In genomic region chr1:17709981-17710380, GRCh38 we compare ENCODE assay signal across 39 cellular contexts. TPM values are rescaled to one million over a fixed set of nuclear protein-coding genes. Genes with fewer than 3 reads are reported as not detected.
"Had no signal": no experiment of that assay in that cellular context is flagged by ENCODE, and none has a peak within 500 bp of the region (broad histone marks: within the 10 kb centered on the region; RNA-seq: fewer than 3 reads in every experiment).

No MANE protein-coding gene starts in this region.

- H3K36me3 ChIP-seq: adrenal gland, ascending aorta, brain microvascular endothelial cell, breast epithelium, cardiac muscle cell had no signal

- H3K4me1 ChIP-seq: adrenal gland, ascending aorta, body of pancreas, breast epithelium had no signal

- H3K9me3 ChIP-seq: adrenal gland, ascending aorta, body of pancreas had no signal

- H3K27ac ChIP-seq: adrenal gland, ascending aorta, body of pancreas, brain microvascular endothelial cell, breast epithelium, cardiac muscle cell had no signal

- H3K4me3 ChIP-seq: adrenal gland, ascending aorta, body of pancreas, breast epithelium, cardiac muscle cell had no signal

- FAIRE-seq: astrocyte had no signal

- DNase-seq: activated effector memory CD4-positive, alpha-beta T cell treated with anti-CD3 and anti-CD28 coated beads, Interleukin-2, amount 50 U/mL, for 16 hours; activated effector memory CD4-positive, alpha-beta T cell treated with Interleukin-2 at 50 U/mL for 16 hours; activated gamma-delta T cell; activated gamma-delta T cell treated with Interleukin-2 at 50 U/mL for 16 hours; activated naive CD4-positive, alpha-beta T cell; activated naive CD4-positive, alpha-beta T cell treated with anti-CD3 and anti-CD28 coated beads for 36 hours; activated naive CD4-positive, alpha-beta T cell treated with anti-CD3 and anti-CD28 coated beads, Interleukin-2, amount 10 ng/mL, durations not matched to agents 7 days and 5 days; activated naive CD4-positive, alpha-beta T cell treated with anti-CD3 and anti-CD28 coated beads, Interleukin-2, amount 50 U/mL, for 16 hours; activated naive CD4-positive, alpha-beta T cell treated with Interleukin-2 at 50 U/mL for 16 hours; activated naive CD8-positive, alpha-beta T cell treated with anti-CD3 and anti-CD28 coated beads for 36 hours; activated naive CD8-positive, alpha-beta T cell treated with anti-CD3 and anti-CD28 coated beads, Interleukin-2, amount 10 ng/mL, durations not matched to agents 7 days and 5 days; activated naive CD8-positive, alpha-beta T cell treated with anti-CD3 and anti-CD28 coated beads, Interleukin-2, amount 50 U/mL, for 24 hours; activated T-cell treated with anti-CD3 and anti-CD28 coated beads, Interleukin-2, amount 50 U/mL, for 1 hour; activated T-cell treated with anti-CD3 and anti-CD28 coated beads, Interleukin-2, amount 50 U/mL, for 24 hours; activated T-cell treated with anti-CD3 and anti-CD28 coated beads, Interleukin-2, amount 50 U/mL, for 4 hours; activated T-cell treated with anti-CD3 and anti-CD28 coated beads, Interleukin-2, amount 50 U/mL, for 48 hours; activated T-cell treated with anti-CD3 and anti-CD28 coated beads, Interleukin-2, amount 50 U/mL, for 72 hours; adrenal gland; amniotic stem cell; amygdala; anterior cingulate cortex; aorta; body of pancreas; brain microvascular endothelial cell; caudate nucleus; central memory CD4-positive, alpha-beta T cell; cerebellar nuclear complex had no signal

- ATAC-seq: activated naive CD4-positive, alpha-beta T cell treated with anti-CD3 and anti-CD28 coated beads, Interleukin-2, amount 50 U/mL, for 72 hours; activated naive CD8-positive, alpha-beta T cell treated with anti-CD3 and anti-CD28 coated beads, Interleukin-2, amount 50 U/mL, for 24 hours; activated T-cell treated with anti-CD3 and anti-CD28 coated beads, Interleukin-2, amount 50 U/mL, for 4 hours; activated T-cell treated with anti-CD3 and anti-CD28 coated beads, Interleukin-2, amount 50 U/mL, for 72 hours; activated T-helper 17 cell treated with anti-CD3 and anti-CD28 coated beads, Interleukin-2, amount 50 U/mL, for 72 hours; body of pancreas had no signal

- H3K27me3 ChIP-seq: adrenal gland, ascending aorta, body of pancreas, breast epithelium had no signal

RNA-seq across cellular contexts. Expression of gene ACTL8, which starts 45.2 kb away (rescaled TPM):
- total RNA-seq: activated naive CD8-positive, alpha-beta T cell treated with anti-CD3 and anti-CD28 coated beads for 36 hours; activated naive CD8-positive, alpha-beta T cell treated with anti-CD3 and anti-CD28 coated beads, Interleukin-2, amount 10 ng/mL, durations not matched to agents 7 days and 5 days; activated T-cell treated with anti-CD3 and anti-CD28 coated beads, Interleukin-2, amount 50 U/mL, for 4 hours; activated T-cell treated with anti-CD3 and anti-CD28 coated beads, Interleukin-2, amount 50 U/mL, for 72 hours; activated T-helper 1 cell treated with anti-CD3 and anti-CD28 coated beads, Interleukin-12 subunit alpha, Interleukin-12 subunit beta, Interleukin-2, Interleukin-4 antibody, amounts not matched to agents 30 ng/mL and 10 ng/mL and 1 ng/mL, durations not matched to agents 14 hours and 24 hours and 36 hours; activated T-helper 2 cell treated with anti-CD3 and anti-CD28 coated beads, Interferon-gamma antibody, Interleukin-2, Interleukin-4, amounts not matched to agents 10 μg/mL and 5 μg/mL and 100 μg/mL, durations not matched to agents 14 hours and 24 hours and 36 hours; adrenal gland; aorta; ascending aorta; body of pancreas; breast epithelium; cardiac muscle cell; cardiac septum; cerebellum; chondrocyte had no signal
- polyA plus RNA-seq: adipose tissue, adrenal gland, aorta, cardiac muscle cell had no signal
